In genomic region chr4:159563257-159563656, GRCh38 we compare ENCODE assay signal across 9 cellular contexts.
"Had no signal": no experiment of that assay in that cellular context is flagged by ENCODE, and none has a peak within 500 bp of the region (broad histone marks: within the 10 kb centered on the region; RNA-seq: fewer than 3 reads in every experiment).

No MANE protein-coding gene starts in this region.

- H3K4me3 ChIP-seq: GM23248, HAP-1, K562 had no signal

- H3K36me3 ChIP-seq: HAP-1 had no signal

- H3K9ac ChIP-seq: GM23248 had no signal

- H3K27ac Mint-ChIP-seq: HFFc6 had no signal

- H3K9me3 ChIP-seq: HAP-1 had no signal

- H3K4me3 Mint-ChIP-seq: HFFc6 had no signal

- FAIRE-seq: HTR-8/SVneo, K562 had no signal

- H3K27ac ChIP-seq: GM23248 had no signal

- DNase-seq: GM23248, GOT3, H7, HFFc6, IMR-90 had no signal

- ATAC-seq: HCT116, K562 had no signal
